In the genomic region with DNA sequence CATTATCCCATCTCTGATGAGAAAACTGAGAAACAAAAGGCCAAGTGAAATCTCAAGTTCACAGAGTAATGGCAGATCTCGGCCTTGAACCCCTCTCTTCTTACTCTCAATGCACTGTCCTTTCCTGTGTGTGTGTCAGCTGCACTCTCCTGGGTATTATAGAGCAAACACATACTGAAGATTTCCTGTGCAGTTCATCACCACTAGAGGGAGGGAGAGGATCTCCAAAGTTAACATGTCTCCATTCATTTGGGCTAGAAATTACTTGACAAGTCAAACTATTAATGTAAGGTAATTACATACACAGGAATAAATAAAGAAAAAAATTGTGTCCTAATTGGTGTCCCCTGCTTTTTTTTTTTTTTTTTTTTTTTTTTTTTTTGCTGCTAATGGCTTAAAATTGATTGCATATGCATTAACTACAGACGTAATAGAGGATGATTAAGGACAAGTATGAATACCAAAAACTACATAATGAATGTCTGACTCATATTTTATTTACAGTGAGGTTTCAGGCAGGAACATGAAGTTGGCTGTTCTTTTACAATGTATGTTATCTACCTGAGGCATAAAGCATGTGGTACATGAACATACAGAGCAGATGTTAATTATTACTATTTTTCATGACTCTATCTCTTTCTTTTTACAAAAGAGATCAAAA, we compare ENCODE assay signal across 8 cellular contexts.
DNase-seq lines count a peak whose midpoint lies in the region; ATAC-seq and TF ChIP-seq lines count a peak whose summit lies in the region.

No MANE protein-coding gene starts in this region.

- BruUV-seq in PC-3 (replicated peaks; lab: Mats Ljungman, UMichigan), result no TSS peak

- H3K4me3 ChIP-seq in GM23338 (no peak overlapping the region), PC-3 (ENCODE audit: low read length) (no peak overlapping the region), coronary artery (no peak overlapping the region)

- in situ Hi-C loops in ACHN (cut with HindIII; ENCODE audit: low pct_ligation_motif_present, low pct_unique_long_range_greater_than_20kb, low sequenced_read_pairs), result no loop called here

- POLR2A ChIA-PET in PC-3 (lab: Charles Lee; ENCODE audit: unreplicated experiment), result no interaction called here

- H3K27me3 Mint-ChIP-seq in GM23338 (ENCODE audit: insufficient read depth, low read depth, poor library complexity) (no peaks in the 10 kb centered on the region), memory B cell (peaks cover 8% of the 10 kb centered on the region)

- DNase-seq in ACHN (peak; percentile 64), GM04503 (ENCODE audit: low read depth) (peak; percentile 21), GM23338 (ENCODE audit: low spot score) (peak; percentile 69), PC-3 (peak; percentile 82), coronary artery (ENCODE audit: low spot score) (no peak), memory B cell (ENCODE audit: low spot score in 2 of 2) (peak; percentile 15 to 37), 8988T (no peak)

- H3K4me1 ChIP-seq in GM23338 (ENCODE audit: insufficient read depth) (peaks cover 12% of the 10 kb centered on the region), PC-3 (ENCODE audit: insufficient read depth, low read length) (peaks cover 16% of the 10 kb centered on the region)

- H3K9me2 ChIP-seq in GM23338 (ENCODE audit: insufficient read depth) (no peaks in the 10 kb centered on the region), PC-3 (replicated peaks; ENCODE audit: low read length) (no peaks in the 10 kb centered on the region)

- TF ChIP-seq RAD21 in Ishikawa (IDR thresholded peaks at IDR 0.05; ENCODE audit: low read depth), result peak; percentile 70

- 0 out of 2 replicates have a peak overlapping the region, but pooled peaks have one; percentile 23 for H3K4me2 ChIP-seq in GM23338
- H3K4me2 ChIP-seq in PC-3 (ENCODE audit: low read length), result 0 out of 2 replicates have a peak overlapping the region, but pooled peaks have one; percentile 8

- no peak overlapping the region for H3K9ac ChIP-seq in PC-3 (ENCODE audit: low read length)

- CTCF ChIA-PET in PC-3 (lab: Charles Lee), result interaction anchor here (0.7 kb wide), 1 partner anchor 14 kb away, joined by 3 read pairs; no protein-coding TSS in a partner anchor

- H3K27ac Mint-ChIP-seq in GM23338 (no peak overlapping the region), memory B cell (no peak overlapping the region)

- no peaks in the 10 kb centered on the region for H3K36me3 Mint-ChIP-seq in GM23338 (ENCODE audit: low read depth)
- no peaks in the 10 kb centered on the region for H3K36me3 Mint-ChIP-seq in memory B cell

- ATAC-seq in GM23338 (peak; percentile 84), PC-3 (peak; percentile 90), memory B cell (ENCODE audit: low read depth) (peak; percentile 76)

- peaks cover 27% of the 10 kb centered on the region for H3K4me1 Mint-ChIP-seq in GM23338
- H3K4me1 Mint-ChIP-seq in memory B cell, result peaks cover 3% of the 10 kb centered on the region

- H3K27ac ChIP-seq in GM23338 (ENCODE audit: low read depth) (no peak overlapping the region), PC-3 (ENCODE audit: low read length) (peak overlapping the region; percentile 17; the same call in 1 of the 2 replicates), coronary artery (no peak overlapping the region)

- H3K4me3 Mint-ChIP-seq in GM23338 (no peak overlapping the region), memory B cell (no peak overlapping the region)

- intact Hi-C loops in PC-3 (cut with micrococcal nuclease), result loop anchor here (1.0 to 10.0 kb wide), 2 partner anchors 221 to 734 kb away; no protein-coding TSS in a partner anchor

- H3K36me3 ChIP-seq in GM23338 (ENCODE audit: insufficient read depth), result no peaks in the 10 kb centered on the region
- no peaks in the 10 kb centered on the region for H3K36me3 ChIP-seq in PC-3 (ENCODE audit: low read depth, low read length)

- TF ChIP-seq EP300 in Ishikawa (IDR thresholded peaks at IDR 0.05; ENCODE audit: borderline replicate concordance), result no peak

- TF ChIP-seq CTCF in GM23338 (conservative IDR thresholded peaks at IDR 0.05; ENCODE audit: low read depth in 2 of 2) (peak; percentile 81 to 82), PC-3 (conservative IDR thresholded peaks at IDR 0.05; ENCODE audit: low read depth, low read length) (peak; percentile 93), coronary artery (IDR thresholded peaks at IDR 0.05) (peak; percentile 42)

- H4K20me1 ChIP-seq in GM23338 (replicated peaks; ENCODE audit: insufficient read depth) (no peaks in the 10 kb centered on the region), PC-3 (ENCODE audit: low read length) (no peaks in the 10 kb centered on the region)

- no peaks in the 10 kb centered on the region for H3K79me2 ChIP-seq in GM23338 (replicated peaks; ENCODE audit: insufficient read depth)
- H3K79me2 ChIP-seq in PC-3 (ENCODE audit: low read length), result no peaks in the 10 kb centered on the region

- H3K9me3 Mint-ChIP-seq in GM23338 (no peaks in the 10 kb centered on the region), memory B cell (no peaks in the 10 kb centered on the region)

- H3F3A ChIP-seq in GM23338 (replicated peaks; ENCODE audit: low read depth), result no peaks in the 10 kb centered on the region
- H3F3A ChIP-seq in PC-3 (ENCODE audit: low read length, unreplicated experiment), result no peaks in the 10 kb centered on the region

- H2AFZ ChIP-seq in GM23338, result no peak overlapping the region
- H2AFZ ChIP-seq in PC-3 (ENCODE audit: low read length), result no peak overlapping the region

- no peaks in the 10 kb centered on the region for H3K9me3 ChIP-seq in PC-3 (ENCODE audit: low read length)

- H3K27me3 ChIP-seq in GM23338 (ENCODE audit: insufficient read depth) (no peaks in the 10 kb centered on the region), PC-3 (ENCODE audit: low read length) (no peaks in the 10 kb centered on the region)

TF ChIP-seq in Ishikawa, 13 proteins besides CTCF, POLR2A, EP300 and RAD21:
- TF ChIP-seq CEBPB (IDR thresholded peaks at IDR 0.05) (no peak), YY1 (IDR thresholded peaks at IDR 0.05; ENCODE audit: low read depth) (no peak), TCF12 (IDR thresholded peaks at IDR 0.05; ENCODE audit: low read depth) (no peak), EGR1 (IDR thresholded peaks at IDR 0.05) (no peak), TAF1 (IDR thresholded peaks at IDR 0.05; ENCODE audit: low read depth) (no peak), TEAD4 (IDR thresholded peaks at IDR 0.05) (no peak)
- TF ChIP-seq, protein P1, sequence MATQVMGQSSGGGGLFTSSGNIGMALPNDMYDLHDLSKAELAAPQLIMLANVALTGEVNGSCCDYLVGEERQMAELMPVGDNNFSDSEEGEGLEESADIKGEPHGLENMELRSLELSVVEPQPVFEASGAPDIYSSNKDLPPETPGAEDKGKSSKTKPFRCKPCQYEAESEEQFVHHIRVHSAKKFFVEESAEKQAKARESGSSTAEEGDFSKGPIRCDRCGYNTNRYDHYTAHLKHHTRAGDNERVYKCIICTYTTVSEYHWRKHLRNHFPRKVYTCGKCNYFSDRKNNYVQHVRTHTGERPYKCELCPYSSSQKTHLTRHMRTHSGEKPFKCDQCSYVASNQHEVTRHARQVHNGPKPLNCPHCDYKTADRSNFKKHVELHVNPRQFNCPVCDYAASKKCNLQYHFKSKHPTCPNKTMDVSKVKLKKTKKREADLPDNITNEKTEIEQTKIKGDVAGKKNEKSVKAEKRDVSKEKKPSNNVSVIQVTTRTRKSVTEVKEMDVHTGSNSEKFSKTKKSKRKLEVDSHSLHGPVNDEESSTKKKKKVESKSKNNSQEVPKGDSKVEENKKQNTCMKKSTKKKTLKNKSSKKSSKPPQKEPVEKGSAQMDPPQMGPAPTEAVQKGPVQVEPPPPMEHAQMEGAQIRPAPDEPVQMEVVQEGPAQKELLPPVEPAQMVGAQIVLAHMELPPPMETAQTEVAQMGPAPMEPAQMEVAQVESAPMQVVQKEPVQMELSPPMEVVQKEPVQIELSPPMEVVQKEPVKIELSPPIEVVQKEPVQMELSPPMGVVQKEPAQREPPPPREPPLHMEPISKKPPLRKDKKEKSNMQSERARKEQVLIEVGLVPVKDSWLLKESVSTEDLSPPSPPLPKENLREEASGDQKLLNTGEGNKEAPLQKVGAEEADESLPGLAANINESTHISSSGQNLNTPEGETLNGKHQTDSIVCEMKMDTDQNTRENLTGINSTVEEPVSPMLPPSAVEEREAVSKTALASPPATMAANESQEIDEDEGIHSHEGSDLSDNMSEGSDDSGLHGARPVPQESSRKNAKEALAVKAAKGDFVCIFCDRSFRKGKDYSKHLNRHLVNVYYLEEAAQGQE (IDR thresholded peaks at IDR 0.05; ENCODE audit: low read depth), result no peak
- TF ChIP-seq, protein P2, sequence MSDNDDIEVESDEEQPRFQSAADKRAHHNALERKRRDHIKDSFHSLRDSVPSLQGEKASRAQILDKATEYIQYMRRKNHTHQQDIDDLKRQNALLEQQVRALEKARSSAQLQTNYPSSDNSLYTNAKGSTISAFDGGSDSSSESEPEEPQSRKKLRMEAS (IDR thresholded peaks at IDR 0.05), result no peak

Comparison
In these comparisons a context has a peak if more than half of its experiments do, and no peak if none do; other contexts are left out.
1. DNase-seq: peak in ACHN (single experiment), GM04503 (single experiment), GM23338 (single experiment), PC-3 (single experiment) and memory B cell (2 of 2); none in coronary artery (single experiment) and 8988T (single experiment).
2. CTCF ChIP-seq: peak in every context shown above with its lines; median percentile 93 in PC-3; 82 in GM23338; 42 in coronary artery.
3. Peak in every context shown above with its lines, with median percentiles within 50 percentile points of each other: ATAC-seq.